8 cellular contexts compared by ENCODE assay signal in genomic region chr1:16643476-16644178, GRCh38. TPM values are rescaled to one million over a fixed set of nuclear protein-coding genes. Genes with fewer than 3 reads are reported as not detected.
DNase-seq lines count a peak whose midpoint lies in the region; ATAC-seq, FAIRE-seq and TF ChIP-seq lines count a peak whose summit lies in the region.
"Not testable (repeated sequence)": the region's sequence is repeated elsewhere in the genome, so short reads cannot be mapped to it uniquely, and the experiment has no call there.

No MANE protein-coding gene starts in this region.

- H3K4me3 ChIP-seq in GM06990 (replicated peaks; ENCODE audit: low read depth, low read length) (peak overlapping the region; percentile 93), LNCaP clone FGC (ENCODE audit: low read depth, low read length) (peak overlapping the region; percentile 91), bronchial epithelial cell (ENCODE audit: low read depth, low read length) (peak overlapping the region; percentile 94), neuron (ENCODE audit: low read length) (peak overlapping the region; percentile 58), thymus (ENCODE audit: low read length) (peak overlapping the region; percentile 54)

- DNase-seq in GM06990 (ENCODE audit: extremely low read depth, insufficient read length); LNCaP clone FGC (ENCODE audit: low read depth); bronchial epithelial cell (ENCODE audit: low read depth): not testable (repeated sequence)
- peak; percentile 58 for DNase-seq in HFFc6
- peak; percentile 26 for DNase-seq in WTC11 (ENCODE audit: low spot score)
- peak; percentile 30 for DNase-seq in left ventricle myocardium superior

- not testable (repeated sequence) for H3K4me3 Mint-ChIP-seq in HFFc6, WTC11

- not testable (repeated sequence) for H3K27me3 Mint-ChIP-seq in HFFc6 (ENCODE audit: insufficient read depth); WTC11 (ENCODE audit: low read depth)

- H3K36me3 ChIP-seq in GM06990 (ENCODE audit: control insufficient read depth, insufficient read depth, low read length); bronchial epithelial cell (ENCODE audit: control insufficient read depth, insufficient read depth, low read length); neuron (ENCODE audit: insufficient read depth, low read length); thymus (ENCODE audit: control insufficient read depth, insufficient read depth): not testable (repeated sequence)

- intact Hi-C loops in left ventricle myocardium superior (cut with micrococcal nuclease): not testable (repeated sequence)

- POLR2A ChIA-PET in WTC11 (lab: Charles Lee): interaction anchor here (0.8 kb wide), 1 partner anchor 67 kb away, joined by 3 read pairs; no protein-coding TSS in a partner anchor

- H3K4me1 ChIP-seq in neuron (ENCODE audit: insufficient read depth, low read length) (peaks cover 22% of the 10 kb centered on the region), thymus (ENCODE audit: control insufficient read depth, insufficient read depth, low read length) (peaks cover 11% of the 10 kb centered on the region)

- not testable (repeated sequence) for H3K4me1 Mint-ChIP-seq in HFFc6 (ENCODE audit: low read depth); WTC11

- 33% methylated on average over 11 of the region's 11 CpGs for WGBS in thymus

- H3K27ac ChIP-seq in thymus (ENCODE audit: low read depth): not testable (repeated sequence)

- TF ChIP-seq CTCF in GM06990 (IDR thresholded peaks at IDR 0.05; ENCODE audit: insufficient read depth, low read length, poor library complexity, severe bottlenecking); HFFc6 (IDR thresholded peaks at IDR 0.05); LNCaP clone FGC (IDR thresholded peaks at IDR 0.05; ENCODE audit: control insufficient read depth, extremely low read depth, insufficient read depth); WTC11 (IDR thresholded peaks at IDR 0.05); bronchial epithelial cell (IDR thresholded peaks at IDR 0.05; ENCODE audit: insufficient read depth, low read length, severe bottlenecking): not testable (repeated sequence)

- H3K27me3 ChIP-seq in GM06990 (replicated peaks; ENCODE audit: control insufficient read depth, insufficient read depth, low read length); bronchial epithelial cell (ENCODE audit: control insufficient read depth, insufficient read depth, low read length); neuron (ENCODE audit: insufficient read depth, low read length); thymus (ENCODE audit: control insufficient read depth, insufficient read depth): not testable (repeated sequence)

- CTCF ChIA-PET in WTC11 (lab: Charles Lee): interaction anchor here (0.8 to 2.3 kb wide), 6 partner anchors 23 to 66 kb away, joined by 3 to 14 read pairs (median 4); no protein-coding TSS in a partner anchor

- not testable (repeated sequence) for ATAC-seq in WTC11, left ventricle myocardium superior

- not testable (repeated sequence) for H3K9me3 ChIP-seq in neuron (ENCODE audit: low read length); thymus (ENCODE audit: control insufficient read depth)

- FAIRE-seq in bronchial epithelial cell (lab: Jason Lieb, UNC): not testable (repeated sequence)

- H3K36me3 Mint-ChIP-seq in HFFc6 (ENCODE audit: low read depth); WTC11: not testable (repeated sequence)

- not testable (repeated sequence) for H3K9me3 Mint-ChIP-seq in HFFc6, WTC11

- peak overlapping the region; percentile 75 for H2AFZ ChIP-seq in neuron (ENCODE audit: low read depth, low read length)

- not testable (repeated sequence) for H3K27ac Mint-ChIP-seq in HFFc6, WTC11

RNA-seq across cellular contexts. Expression of gene RNU1-3, which starts 23.1 kb away (rescaled TPM):
- 1,000 to 10,000 TPM; 1,191 to 2,394 (median 1,819) TPM for total RNA-seq in HFFc6 (2021; fragmentation: NEBNext Ultra II Directional; extraction: Animal tissue kit (Norgen Biotek cat#: 25700))
- total RNA-seq in WTC11 (2021) (1,028 to 1,267 TPM (median 1,197 TPM) in 3 replicates), bronchial epithelial cell (2,323 and 5,262 TPM in 2 replicates), left ventricle myocardium superior (4,234 TPM)
- not detected for polyA plus RNA-seq in thymus

RNA-seq across cellular contexts. Expression of gene NBPF1, which starts 30.3 kb away (rescaled TPM):
- 10 to 100 TPM; 37.0 to 43.3 (median 39.0) TPM for total RNA-seq in HFFc6 (2021; fragmentation: NEBNext Ultra II Directional; extraction: Animal tissue kit (Norgen Biotek cat#: 25700))
- total RNA-seq in WTC11 (2021) (17.5 to 18.3 TPM (median 17.9 TPM) in 3 replicates), bronchial epithelial cell (30.1 and 38.7 TPM in 2 replicates), left ventricle myocardium superior (12.2 TPM)
- polyA plus RNA-seq in thymus: 5.1 TPM
